ENCODE assay signal across 25 cellular contexts in the genomic region with DNA sequence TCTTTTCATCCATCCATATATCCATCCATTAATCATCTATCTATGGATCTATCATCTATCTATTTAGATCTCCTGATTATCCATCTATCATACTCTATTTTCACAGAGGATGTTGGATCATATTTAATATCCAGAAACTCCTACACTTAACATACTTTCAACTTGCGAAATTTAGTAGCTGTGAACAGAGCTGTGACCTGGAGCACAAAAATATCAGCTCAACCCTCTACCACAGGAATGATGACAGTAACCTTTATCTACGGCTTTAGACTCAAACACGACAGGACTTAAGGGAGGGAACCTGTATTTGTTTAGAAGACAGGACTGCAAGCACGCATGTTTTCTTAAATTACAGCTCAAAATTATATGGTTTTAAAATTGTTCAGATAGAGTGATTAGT.
"Had no signal": no experiment of that assay in that cellular context is flagged by ENCODE, and none has a peak within 500 bp of the region (broad histone marks: within the 10 kb centered on the region; RNA-seq: fewer than 3 reads in every experiment).

No MANE protein-coding gene starts in this region.

- H3K27ac ChIP-seq: ascending aorta, KMS-11, Peyer's patch, RWPE1, SJCRH30 had no signal

- H3K4me3 Mint-ChIP-seq: activated CD8-positive, alpha-beta T cell treated with anti-CD3 and anti-CD28 coated beads, Interleukin-2, amount 10 ng/mL, durations not matched to agents 7 days and 5 days; activated naive CD4-positive, alpha-beta T cell treated with anti-CD3 and anti-CD28 coated beads, Interleukin-2, amount 50 U/mL, for 24 hours; activated T-cell treated with anti-CD3 and anti-CD28 coated beads, Interleukin-2, amount 50 U/mL, for 24 hours; activated T-helper 1 cell treated with anti-CD3 and anti-CD28 coated beads, Interleukin-12 subunit alpha, Interleukin-12 subunit beta, Interleukin-2, Interleukin-4 antibody, amounts not matched to agents 30 ng/mL and 10 ng/mL and 1 ng/mL, durations not matched to agents 14 hours and 24 hours and 36 hours; brain; T-helper 1 cell treated with Interleukin-12 subunit alpha and Interleukin-12 subunit beta and Interleukin-4 antibody, amounts not matched to agents 30 μg/mL and 1 μg/mL, for 36 hours had no signal

- H3K36me3 Mint-ChIP-seq: activated naive CD4-positive, alpha-beta T cell treated with anti-CD3 and anti-CD28 coated beads, Interleukin-2, amount 50 U/mL, for 24 hours; brain had no signal

- DNase-seq: activated CD4-positive, alpha-beta T cell treated with anti-CD3 and anti-CD28 coated beads for 48 hours; activated CD4-positive, alpha-beta T cell treated with anti-CD3 and anti-CD28 coated beads, Interleukin-2, amount 50 U/mL, for 4 hours; activated CD4-positive, CD25-positive, alpha-beta regulatory T cell treated with anti-CD3 and anti-CD28 coated beads, Interleukin-2, amount 50 U/mL, for 72 hours; activated CD8-positive, alpha-beta memory T cell treated with anti-CD3 and anti-CD28 coated beads, Interleukin-2, amount 50 U/mL, for 48 hours; activated CD8-positive, alpha-beta T cell treated with anti-CD3 and anti-CD28 coated beads, Interleukin-2, amount 10 ng/mL, durations not matched to agents 7 days and 5 days; activated effector memory CD4-positive, alpha-beta T cell treated with Interleukin-2 at 50 U/mL for 16 hours; activated naive CD4-positive, alpha-beta T cell; activated T-cell treated with anti-CD3 and anti-CD28 coated beads, Interleukin-2, amount 50 U/mL, for 24 hours; amniotic stem cell; NCI-H1092; NCI-H1417; NCI-H1930; NCI-H2171; NCI-H345; NCI-H510A; Peyer's patch; Right ventricle myocardium superior; SJCRH30 had no signal

- H3K4me1 Mint-ChIP-seq: activated naive CD4-positive, alpha-beta T cell treated with anti-CD3 and anti-CD28 coated beads, Interleukin-2, amount 50 U/mL, for 24 hours had no signal

- H3K4me1 ChIP-seq: Peyer's patch, SJCRH30 had no signal

- H3K4me3 ChIP-seq: ascending aorta, Peyer's patch, SJCRH30 had no signal

- H3K9ac ChIP-seq: KMS-11 had no signal

- H3K27me3 ChIP-seq: ascending aorta, Peyer's patch, SJCRH30 had no signal

- H3K9me3 ChIP-seq: ascending aorta, Peyer's patch had no signal

- H3K27ac Mint-ChIP-seq: activated CD8-positive, alpha-beta T cell treated with anti-CD3 and anti-CD28 coated beads, Interleukin-2, amount 10 ng/mL, durations not matched to agents 7 days and 5 days; activated naive CD4-positive, alpha-beta T cell treated with anti-CD3 and anti-CD28 coated beads, Interleukin-2, amount 50 U/mL, for 24 hours; activated T-cell treated with anti-CD3 and anti-CD28 coated beads, Interleukin-2, amount 50 U/mL, for 24 hours; activated T-helper 1 cell treated with anti-CD3 and anti-CD28 coated beads, Interleukin-12 subunit alpha, Interleukin-12 subunit beta, Interleukin-2, Interleukin-4 antibody, amounts not matched to agents 30 ng/mL and 10 ng/mL and 1 ng/mL, durations not matched to agents 14 hours and 24 hours and 36 hours; T-helper 1 cell treated with Interleukin-12 subunit alpha and Interleukin-12 subunit beta and Interleukin-4 antibody, amounts not matched to agents 30 μg/mL and 1 μg/mL, for 36 hours had no signal

- H3K4me2 ChIP-seq: KMS-11 had no signal

- H3K9me3 Mint-ChIP-seq: activated naive CD4-positive, alpha-beta T cell treated with anti-CD3 and anti-CD28 coated beads, Interleukin-2, amount 50 U/mL, for 24 hours; activated T-cell treated with anti-CD3 and anti-CD28 coated beads, Interleukin-2, amount 50 U/mL, for 24 hours; activated T-helper 1 cell treated with anti-CD3 and anti-CD28 coated beads, Interleukin-12 subunit alpha, Interleukin-12 subunit beta, Interleukin-2, Interleukin-4 antibody, amounts not matched to agents 30 ng/mL and 10 ng/mL and 1 ng/mL, durations not matched to agents 14 hours and 24 hours and 36 hours; T-helper 1 cell treated with Interleukin-12 subunit alpha and Interleukin-12 subunit beta and Interleukin-4 antibody, amounts not matched to agents 30 μg/mL and 1 μg/mL, for 36 hours had no signal

- H3K36me3 ChIP-seq: ascending aorta, Peyer's patch, SJCRH30 had no signal
